ENCODE assay signal across 9 cellular contexts in the genomic region with DNA sequence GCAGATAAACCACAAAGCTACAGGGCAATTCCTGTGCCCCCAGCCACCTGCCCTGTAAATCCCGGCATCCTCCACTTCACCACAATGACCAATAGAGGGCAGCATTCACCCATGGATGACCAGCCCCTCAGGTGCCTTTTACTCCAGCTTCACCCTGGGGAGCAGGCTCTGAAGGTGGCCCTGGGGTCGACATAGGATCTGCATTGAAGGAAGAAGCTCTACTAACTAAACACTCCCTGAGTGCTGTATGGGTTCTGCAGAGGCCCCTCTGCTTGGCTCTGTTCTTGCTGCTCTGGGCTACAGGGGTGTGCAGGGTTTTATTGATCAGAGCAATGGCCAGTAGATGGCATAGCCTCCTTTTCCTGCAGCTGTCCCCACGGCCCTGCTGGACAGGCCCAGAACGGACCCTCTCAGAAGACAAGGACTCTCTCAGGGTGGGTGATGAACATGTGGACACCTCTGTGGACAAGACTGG. TPM values are rescaled to one million over a fixed set of nuclear protein-coding genes. Genes with fewer than 3 reads are reported as not detected.
DNase-seq lines count a peak whose midpoint lies in the region; ATAC-seq and TF ChIP-seq lines count a peak whose summit lies in the region.
"Had no signal": no experiment of that assay in that cellular context is flagged by ENCODE, and none has a peak within 500 bp of the region (broad histone marks: within the 10 kb centered on the region; RNA-seq: fewer than 3 reads in every experiment).

No MANE protein-coding gene starts in this region.

- no peak overlapping the region for H3K4me3 Mint-ChIP-seq in activated T-helper 17 cell treated with anti-CD3 and anti-CD28 coated beads, Interleukin-2, amount 50 U/mL, for 72 hours

- no peaks in the 10 kb centered on the region for H3K9me3 Mint-ChIP-seq in activated T-helper 17 cell treated with anti-CD3 and anti-CD28 coated beads, Interleukin-2, amount 50 U/mL, for 72 hours

- WGBS in heart right ventricle, 2 donors = 6 to 8% methylated on average over 4 of the region's 4 CpGs

- H3K36me3 Mint-ChIP-seq in activated T-helper 17 cell treated with anti-CD3 and anti-CD28 coated beads, Interleukin-2, amount 50 U/mL, for 72 hours (ENCODE audit: low read depth) = no peaks in the 10 kb centered on the region

- peak; percentile 81 to 89 (median 87) for TF ChIP-seq CTCF in heart right ventricle (IDR thresholded peaks at IDR 0.05)

- H3K27me3 Mint-ChIP-seq in activated T-helper 17 cell treated with anti-CD3 and anti-CD28 coated beads, Interleukin-2, amount 50 U/mL, for 72 hours = no peaks in the 10 kb centered on the region

- intact Hi-C loops in heart right ventricle (cut with DNase I) = loop anchor here in 3 of 10 donors (5.0 to 10.0 kb wide), 3 partner anchors 126 to 329 kb away; no protein-coding TSS in a partner anchor

- peaks cover 0 to 15% (median 0%) of the 10 kb centered on the region in 9 donors for H3K4me1 ChIP-seq in heart right ventricle
- H3K4me1 ChIP-seq: SJSA1 had no signal

- H3K27ac Mint-ChIP-seq in activated T-helper 17 cell treated with anti-CD3 and anti-CD28 coated beads, Interleukin-2, amount 50 U/mL, for 72 hours = no peak overlapping the region

- no peaks in the 10 kb centered on the region for H3K36me3 ChIP-seq in heart right ventricle
- H3K36me3 ChIP-seq: SJSA1 had no signal

- ATAC-seq in GM18867 (IDR thresholded peaks at IDR 0.05; ENCODE audit: unreplicated experiment) (peak; percentile 68), HG03378 (IDR thresholded peaks at IDR 0.05; ENCODE audit: unreplicated experiment) (peak; percentile 80), heart right ventricle (peak; percentile 67 to 86 (median 76))
- peak; percentile 56 for ATAC-seq in activated T-helper 17 cell treated with anti-CD3 and anti-CD28 coated beads, Interleukin-2, amount 50 U/mL, for 72 hours (replicated peaks)

- H3K9me3 ChIP-seq in heart right ventricle = peaks cover 0 to 4% (median 0%) of the 10 kb centered on the region in 11 donors
- H3K9me3 ChIP-seq: SJSA1 had no signal

- DNase-seq in CD1c-positive myeloid dendritic cell (ENCODE audit: extremely low spot score) = peak; percentile 67
- peak; percentile 85 for DNase-seq in NCI-H82 (lab: John Stamatoyannopoulos, UW)
- DNase-seq in heart right ventricle = peak in 1 of 2 donors; percentile 54
- peak; percentile 13 for DNase-seq in pulmonary artery endothelial cell (ENCODE audit: low read depth, low spot score)
- DNase-seq in epidermal melanocyte (ENCODE audit: insufficient read length, low spot score) = no peak

- peaks cover 0 to 5% (median 0%) of the 10 kb centered on the region in 7 donors for H3K27me3 ChIP-seq in heart right ventricle
- H3K27me3 ChIP-seq: SJSA1 had no signal

- H3K4me1 Mint-ChIP-seq in activated T-helper 17 cell treated with anti-CD3 and anti-CD28 coated beads, Interleukin-2, amount 50 U/mL, for 72 hours = no peaks in the 10 kb centered on the region

- no peak overlapping the region for H3K4me3 ChIP-seq in heart right ventricle
- H3K4me3 ChIP-seq: SJSA1 had no signal

- no peak overlapping the region for H3K27ac ChIP-seq in heart right ventricle
- H3K27ac ChIP-seq: SJSA1 had no signal

RNA-seq across cellular contexts. Expression of a gene that starts 20.3 kb away (rescaled TPM):
- total RNA-seq in activated T-helper 17 cell treated with anti-CD3 and anti-CD28 coated beads, Interleukin-2, amount 50 U/mL, for 72 hours = not detected
- total RNA-seq in heart right ventricle (not detected), pulmonary artery endothelial cell (not detected in 2 replicates)
- polyA plus RNA-seq in heart right ventricle = not detected
- total RNA-seq: SJSA1 had no signal

RNA-seq across cellular contexts. Expression of a gene that starts 30.8 kb away (rescaled TPM):
- total RNA-seq in activated T-helper 17 cell treated with anti-CD3 and anti-CD28 coated beads, Interleukin-2, amount 50 U/mL, for 72 hours = not detected
- total RNA-seq in heart right ventricle (1,000 to 10,000 TPM in 1 of 10 donors, 100 to 1,000 TPM in 9; 395 to 1,066 (median 576) TPM), pulmonary artery endothelial cell (132 and 163 TPM in 2 replicates)
- 100 to 1,000 TPM; 633 to 805 TPM for polyA plus RNA-seq in heart right ventricle

Comparison
In these comparisons a context has a peak if more than half of its experiments do, and no peak if none do; other contexts are left out.
1. RNA of a gene that starts 30.8 kb away (total RNA-seq): 395 to 1,066 TPM in heart right ventricle and 132 to 163 TPM in pulmonary artery endothelial cell; not detected in activated T-helper 17 cell treated with anti-CD3 and anti-CD28 coated beads, Interleukin-2, amount 50 U/mL, for 72 hours; every median in the first group is over 100 times any median in the second.
2. Peak in every context shown above with its lines, with median percentiles within 50 percentile points of each other: ATAC-seq.